8 cellular contexts compared by ENCODE assay signal in genomic region chr6:137926207-137926731, GRCh38. TPM values are rescaled to one million over a fixed set of nuclear protein-coding genes. Genes with fewer than 3 reads are reported as not detected.
DNase-seq lines count a peak whose midpoint lies in the region; ATAC-seq and TF ChIP-seq lines count a peak whose summit lies in the region.

No MANE protein-coding gene starts in this region.

- H3K27me3 Mint-ChIP-seq in activated T-helper 2 cell treated with anti-CD3 and anti-CD28 coated beads, Interferon-gamma antibody, Interleukin-2, Interleukin-4, amounts not matched to agents 10 μg/mL and 5 μg/mL and 100 μg/mL, durations not matched to agents 14 hours and 24 hours and 36 hours (ENCODE audit: low read depth), result no peaks in the 10 kb centered on the region

- TF ChIP-seq CTCF in AG09319 (IDR thresholded peaks at IDR 0.05; ENCODE audit: low read depth, low read length) (no peak), HFF-Myc (IDR thresholded peaks at IDR 0.05; ENCODE audit: low read depth, low read length, missing control alignments) (no peak), lower lobe of right lung (IDR thresholded peaks at IDR 0.05) (no peak), coronary artery (IDR thresholded peaks at IDR 0.05) (no peak)

- no peak overlapping the region for H3K4me3 Mint-ChIP-seq in activated T-helper 2 cell treated with anti-CD3 and anti-CD28 coated beads, Interferon-gamma antibody, Interleukin-2, Interleukin-4, amounts not matched to agents 10 μg/mL and 5 μg/mL and 100 μg/mL, durations not matched to agents 14 hours and 24 hours and 36 hours (ENCODE audit: low read depth)

- intact Hi-C loops in activated T-helper 2 cell treated with anti-CD3 and anti-CD28 coated beads, Interferon-gamma antibody, Interleukin-2, Interleukin-4, amounts not matched to agents 10 μg/mL and 5 μg/mL and 100 μg/mL, durations not matched to agents 14 hours and 24 hours and 36 hours (cut with micrococcal nuclease), result loop anchor here (5.0 kb wide), 1 partner anchor 219 kb away; no protein-coding TSS in a partner anchor
- intact Hi-C loops in lower lobe of right lung (cut with DNase I), result no loop called here

- peak; percentile 52 for DNase-seq in AG09319 (ENCODE audit: extremely low read depth, low read depth)
- peak; percentile 35 for DNase-seq in HFF-Myc (ENCODE audit: extremely low read depth, low read depth)
- no peak for DNase-seq in activated T-helper 2 cell treated with anti-CD3 and anti-CD28 coated beads, Interferon-gamma antibody, Interleukin-2, Interleukin-4, amounts not matched to agents 10 μg/mL and 5 μg/mL and 100 μg/mL, durations not matched to agents 14 hours and 24 hours and 36 hours (ENCODE audit: low spot score)
- DNase-seq in lower lobe of right lung, result no peak
- DNase-seq in NCI-H128 (lab: John Stamatoyannopoulos, UW; ENCODE audit: unreplicated experiment), result no peak
- DNase-seq in coronary artery (ENCODE audit: low spot score), result no peak

- H3K4me1 ChIP-seq in lower lobe of right lung, result peaks cover 30% of the 10 kb centered on the region

- peaks cover 3% of the 10 kb centered on the region for H3K36me3 Mint-ChIP-seq in activated T-helper 2 cell treated with anti-CD3 and anti-CD28 coated beads, Interferon-gamma antibody, Interleukin-2, Interleukin-4, amounts not matched to agents 10 μg/mL and 5 μg/mL and 100 μg/mL, durations not matched to agents 14 hours and 24 hours and 36 hours (ENCODE audit: low read depth)

- no peaks in the 10 kb centered on the region for H3K9me3 Mint-ChIP-seq in activated T-helper 2 cell treated with anti-CD3 and anti-CD28 coated beads, Interferon-gamma antibody, Interleukin-2, Interleukin-4, amounts not matched to agents 10 μg/mL and 5 μg/mL and 100 μg/mL, durations not matched to agents 14 hours and 24 hours and 36 hours

- no peaks in the 10 kb centered on the region for H3K27me3 ChIP-seq in lower lobe of right lung (ENCODE audit: low read depth)

- no peak overlapping the region for H3K4me3 ChIP-seq in HFF-Myc (replicated peaks; ENCODE audit: low read depth, low read length)
- H3K4me3 ChIP-seq in lower lobe of right lung, result no peak overlapping the region
- no peak overlapping the region for H3K4me3 ChIP-seq in coronary artery

- ATAC-seq in lower lobe of right lung (peak; percentile 33 to 70), HG03442 (IDR thresholded peaks at IDR 0.05; ENCODE audit: unreplicated experiment) (no peak), GM21360 (IDR thresholded peaks at IDR 0.05; ENCODE audit: unreplicated experiment) (no peak)

- H3K27ac ChIP-seq in lower lobe of right lung (no peak overlapping the region), coronary artery (peak overlapping the region in 1 of 2 donors; percentile 16)

- peaks cover 65% of the 10 kb centered on the region for H3K4me1 Mint-ChIP-seq in activated T-helper 2 cell treated with anti-CD3 and anti-CD28 coated beads, Interferon-gamma antibody, Interleukin-2, Interleukin-4, amounts not matched to agents 10 μg/mL and 5 μg/mL and 100 μg/mL, durations not matched to agents 14 hours and 24 hours and 36 hours (ENCODE audit: low read depth)

- H3K36me3 ChIP-seq in lower lobe of right lung, result no peaks in the 10 kb centered on the region

- H3K27ac Mint-ChIP-seq in activated T-helper 2 cell treated with anti-CD3 and anti-CD28 coated beads, Interferon-gamma antibody, Interleukin-2, Interleukin-4, amounts not matched to agents 10 μg/mL and 5 μg/mL and 100 μg/mL, durations not matched to agents 14 hours and 24 hours and 36 hours, result peak overlapping the region; percentile 97

- H3K9me3 ChIP-seq in lower lobe of right lung, result no peaks in the 10 kb centered on the region

RNA-seq across cellular contexts. Expression of gene TNFAIP3, which starts 59.2 kb away (rescaled TPM):
- 250 and 251 TPM in 2 replicates for total RNA-seq in activated T-helper 2 cell treated with anti-CD3 and anti-CD28 coated beads, Interferon-gamma antibody, Interleukin-2, Interleukin-4, amounts not matched to agents 10 μg/mL and 5 μg/mL and 100 μg/mL, durations not matched to agents 14 hours and 24 hours and 36 hours
- 44.6 TPM for total RNA-seq in lower lobe of right lung

Comparison
In these comparisons a context has a peak if more than half of its experiments do, and no peak if none do; other contexts are left out.
1. DNase-seq: peak in AG09319 (single experiment) and HFF-Myc (single experiment); none in activated T-helper 2 cell treated with anti-CD3 and anti-CD28 coated beads, Interferon-gamma antibody, Interleukin-2, Interleukin-4, amounts not matched to agents 10 μg/mL and 5 μg/mL and 100 μg/mL, durations not matched to agents 14 hours and 24 hours and 36 hours (single experiment), lower lobe of right lung (single experiment), NCI-H128 (single experiment) and coronary artery (single experiment).
2. ATAC-seq: peak in lower lobe of right lung (2 of 2); none in HG03442 (single experiment) and GM21360 (single experiment).